15 cellular contexts compared by ENCODE assay signal in genomic region chr9:135198889-135199288, GRCh38.
DNase-seq lines count a peak whose midpoint lies in the region; ATAC-seq lines count a peak whose summit lies in the region.
"Had no signal": no experiment of that assay in that cellular context is flagged by ENCODE, and none has a peak within 500 bp of the region (broad histone marks: within the 10 kb centered on the region; RNA-seq: fewer than 3 reads in every experiment).

No MANE protein-coding gene starts in this region.

- ATAC-seq in GM18861 (IDR thresholded peaks at IDR 0.05; ENCODE audit: unreplicated experiment) = no peak
- no peak for ATAC-seq in stimulated activated naive CD8-positive, alpha-beta T cell treated with anti-CD3 and anti-CD28 coated beads, Interleukin-15, amount 100 ng/mL, for 72 hours
- ATAC-seq: SK-N-SH treated with all-trans-retinoic acid at 6 μM for 48 hours had no signal

- H3K4me3 Mint-ChIP-seq in stimulated activated naive CD8-positive, alpha-beta T cell treated with anti-CD3 and anti-CD28 coated beads, Interleukin-15, amount 100 ng/mL, for 72 hours = no peak overlapping the region

- 0 out of 2 replicates have a peak, but pooled peaks cover 4% of the 10 kb centered on the region for H3K27me3 ChIP-seq in HUES48 (ENCODE audit: control insufficient read depth, insufficient read depth, low read length)

- H3K36me3 ChIP-seq in HUES48 (ENCODE audit: control insufficient read depth, insufficient read depth, low read length) = no peaks in the 10 kb centered on the region

- H3K4me3 ChIP-seq in HUES48 (ENCODE audit: low read depth, low read length) = no peak overlapping the region

- H3K9me3 ChIP-seq in HUES48 (ENCODE audit: control insufficient read depth, insufficient read depth, low read length) = 0 out of 2 replicates have a peak, but pooled peaks cover 7% of the 10 kb centered on the region
- H3K9me3 ChIP-seq: Caco-2 had no signal

- DNase-seq in DMS79 (lab: John Stamatoyannopoulos, UW) (peak; percentile 99), NCI-H524 treated with DMSO at 0.1 percent for 48 hours (lab: John Stamatoyannopoulos, UW) (peak; percentile 82), iPS DF 4.7 (ENCODE audit: extremely low read depth, low spot score) (peak; percentile 44), MV-4-11 (lab: John Stamatoyannopoulos, UW) (no peak), A172 (ENCODE audit: low spot score) (no peak)
- no peak for DNase-seq in stimulated activated naive CD8-positive, alpha-beta T cell treated with anti-CD3 and anti-CD28 coated beads, Interleukin-15, amount 100 ng/mL, for 72 hours
- DNase-seq: Caco-2, KBM-7, NCI-H1048, NCI-H2081, NCI-H446 treated with DMSO at 0.1 percent for 48 hours, SHP77 had no signal

- H3K27ac ChIP-seq in HUES48 (ENCODE audit: low read depth, low read length) = peak overlapping the region; percentile 17

- H3K9me3 Mint-ChIP-seq in stimulated activated naive CD8-positive, alpha-beta T cell treated with anti-CD3 and anti-CD28 coated beads, Interleukin-15, amount 100 ng/mL, for 72 hours = peaks cover 0 to 7% of the 10 kb centered on the region in 2 donors

- peaks cover 16% of the 10 kb centered on the region for H3K4me1 ChIP-seq in HUES48 (ENCODE audit: control insufficient read depth, insufficient read depth, low read length)
- H3K4me1 ChIP-seq: Caco-2 had no signal

- peaks cover 37% of the 10 kb centered on the region for H3K27me3 Mint-ChIP-seq in stimulated activated naive CD8-positive, alpha-beta T cell treated with anti-CD3 and anti-CD28 coated beads, Interleukin-15, amount 100 ng/mL, for 72 hours

- H3K9ac ChIP-seq in HUES48 (ENCODE audit: low read depth, low read length) = no peak overlapping the region

- no peaks in the 10 kb centered on the region for H3K4me1 Mint-ChIP-seq in stimulated activated naive CD8-positive, alpha-beta T cell treated with anti-CD3 and anti-CD28 coated beads, Interleukin-15, amount 100 ng/mL, for 72 hours

- H3K27ac Mint-ChIP-seq in stimulated activated naive CD8-positive, alpha-beta T cell treated with anti-CD3 and anti-CD28 coated beads, Interleukin-15, amount 100 ng/mL, for 72 hours = no peak overlapping the region

Comparison
In these comparisons a context has a peak if more than half of its experiments do, and no peak if none do; other contexts are left out.
1. DNase-seq: peak in DMS79 (single experiment), NCI-H524 treated with DMSO at 0.1 percent for 48 hours (single experiment) and iPS DF 4.7 (single experiment); none in MV-4-11 (single experiment), stimulated activated naive CD8-positive, alpha-beta T cell treated with anti-CD3 and anti-CD28 coated beads, Interleukin-15, amount 100 ng/mL, for 72 hours (0 of 2) and A172 (single experiment).